ENCODE assay signal across 1 cellular context in the genomic region with DNA sequence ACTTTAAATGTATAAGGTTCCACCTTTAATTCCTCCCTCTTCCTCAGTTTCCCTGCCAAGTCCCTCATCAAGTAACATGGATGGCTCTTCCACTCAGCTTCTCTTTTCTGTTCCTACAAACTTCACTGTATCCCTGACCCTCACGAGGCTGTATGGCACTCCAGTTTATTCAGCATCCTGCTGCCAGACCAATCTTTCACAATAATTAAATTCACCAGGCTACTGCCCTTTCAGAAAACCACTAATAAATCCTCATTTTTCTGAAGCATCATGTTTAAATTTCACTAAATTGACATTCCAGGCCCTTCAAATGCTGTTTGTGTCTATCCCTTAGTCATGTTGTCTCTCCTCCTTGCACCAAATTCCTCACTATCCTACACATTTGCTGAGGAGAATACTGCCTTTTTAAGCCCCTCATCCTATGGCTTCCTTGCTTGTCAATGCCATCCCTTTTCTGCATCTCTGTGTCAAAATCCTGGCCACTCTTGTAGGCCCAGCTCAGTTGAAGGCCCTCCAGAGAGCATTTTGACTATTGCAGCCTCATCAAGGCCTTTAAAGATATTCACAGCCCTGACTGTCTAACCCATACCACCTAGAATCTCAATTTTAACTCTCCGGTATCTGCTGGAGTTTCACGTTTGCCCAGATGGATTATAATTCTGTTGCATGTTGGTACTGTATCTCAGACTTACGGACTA.
TF ChIP-seq lines count a peak whose summit lies in the region.

No MANE protein-coding gene starts in this region.

TF ChIP-seq in HepG2, 621 proteins besides CTCF, POLR2A, EP300 and RAD21:
- TF ChIP-seq TARDBP (CRISPR knock-in tag; IDR thresholded peaks at IDR 0.05) = no peak
- TF ChIP-seq, protein P1, sequence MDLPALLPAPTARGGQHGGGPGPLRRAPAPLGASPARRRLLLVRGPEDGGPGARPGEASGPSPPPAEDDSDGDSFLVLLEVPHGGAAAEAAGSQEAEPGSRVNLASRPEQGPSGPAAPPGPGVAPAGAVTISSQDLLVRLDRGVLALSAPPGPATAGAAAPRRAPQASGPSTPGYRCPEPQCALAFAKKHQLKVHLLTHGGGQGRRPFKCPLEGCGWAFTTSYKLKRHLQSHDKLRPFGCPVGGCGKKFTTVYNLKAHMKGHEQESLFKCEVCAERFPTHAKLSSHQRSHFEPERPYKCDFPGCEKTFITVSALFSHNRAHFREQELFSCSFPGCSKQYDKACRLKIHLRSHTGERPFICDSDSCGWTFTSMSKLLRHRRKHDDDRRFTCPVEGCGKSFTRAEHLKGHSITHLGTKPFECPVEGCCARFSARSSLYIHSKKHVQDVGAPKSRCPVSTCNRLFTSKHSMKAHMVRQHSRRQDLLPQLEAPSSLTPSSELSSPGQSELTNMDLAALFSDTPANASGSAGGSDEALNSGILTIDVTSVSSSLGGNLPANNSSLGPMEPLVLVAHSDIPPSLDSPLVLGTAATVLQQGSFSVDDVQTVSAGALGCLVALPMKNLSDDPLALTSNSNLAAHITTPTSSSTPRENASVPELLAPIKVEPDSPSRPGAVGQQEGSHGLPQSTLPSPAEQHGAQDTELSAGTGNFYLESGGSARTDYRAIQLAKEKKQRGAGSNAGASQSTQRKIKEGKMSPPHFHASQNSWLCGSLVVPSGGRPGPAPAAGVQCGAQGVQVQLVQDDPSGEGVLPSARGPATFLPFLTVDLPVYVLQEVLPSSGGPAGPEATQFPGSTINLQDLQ (CRISPR knock-in tag; IDR thresholded peaks at IDR 0.05) = no peak
- no peak for TF ChIP-seq PTBP1 (IDR thresholded peaks at IDR 0.05; ENCODE audit: low read depth, low read length, poor library complexity, severe bottlenecking)
- TF ChIP-seq, protein P2, sequence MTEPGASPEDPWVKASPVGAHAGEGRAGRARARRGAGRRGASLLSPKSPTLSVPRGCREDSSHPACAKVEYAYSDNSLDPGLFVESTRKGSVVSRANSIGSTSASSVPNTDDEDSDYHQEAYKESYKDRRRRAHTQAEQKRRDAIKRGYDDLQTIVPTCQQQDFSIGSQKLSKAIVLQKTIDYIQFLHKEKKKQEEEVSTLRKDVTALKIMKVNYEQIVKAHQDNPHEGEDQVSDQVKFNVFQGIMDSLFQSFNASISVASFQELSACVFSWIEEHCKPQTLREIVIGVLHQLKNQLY (CRISPR knock-in tag; IDR thresholded peaks at IDR 0.05) = no peak
- no peak for TF ChIP-seq SALL1 (CRISPR knock-in tag; IDR thresholded peaks at IDR 0.05)
- TF ChIP-seq STAT5B (CRISPR knock-in tag; IDR thresholded peaks at IDR 0.05) = no peak
- no peak for TF ChIP-seq KLF9 (CRISPR knock-in tag; IDR thresholded peaks at IDR 0.05; ENCODE audit: low read depth)
- TF ChIP-seq REL (CRISPR knock-in tag; conservative IDR thresholded peaks at IDR 0.05) = no peak
- no peak for TF ChIP-seq EZH2 (conservative IDR thresholded peaks at IDR 0.05; ENCODE audit: low read depth, low read length)
- no peak for TF ChIP-seq NFATC3 (CRISPR knock-in tag; IDR thresholded peaks at IDR 0.05)
- TF ChIP-seq SOX6 (IDR thresholded peaks at IDR 0.05) = no peak
- no peak for TF ChIP-seq SOX6 (CRISPR knock-in tag; IDR thresholded peaks at IDR 0.05)
- TF ChIP-seq FOXK1 (CRISPR knock-in tag; IDR thresholded peaks at IDR 0.05; ENCODE audit: borderline replicate concordance, low read depth) = no peak
- no peak for TF ChIP-seq SPEN (CRISPR knock-in tag; IDR thresholded peaks at IDR 0.05; ENCODE audit: low read depth)
- TF ChIP-seq, protein P3, sequence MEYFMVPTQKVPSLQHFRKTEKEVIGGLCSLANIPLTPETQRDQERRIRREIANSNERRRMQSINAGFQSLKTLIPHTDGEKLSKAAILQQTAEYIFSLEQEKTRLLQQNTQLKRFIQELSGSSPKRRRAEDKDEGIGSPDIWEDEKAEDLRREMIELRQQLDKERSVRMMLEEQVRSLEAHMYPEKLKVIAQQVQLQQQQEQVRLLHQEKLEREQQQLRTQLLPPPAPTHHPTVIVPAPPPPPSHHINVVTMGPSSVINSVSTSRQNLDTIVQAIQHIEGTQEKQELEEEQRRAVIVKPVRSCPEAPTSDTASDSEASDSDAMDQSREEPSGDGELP (IDR thresholded peaks at IDR 0.05; ENCODE audit: borderline replicate concordance, low read depth) = no peak
- no peak for TF ChIP-seq CENPT (CRISPR knock-in tag; IDR thresholded peaks at IDR 0.05; ENCODE audit: low read depth)
- TF ChIP-seq, protein P4, sequence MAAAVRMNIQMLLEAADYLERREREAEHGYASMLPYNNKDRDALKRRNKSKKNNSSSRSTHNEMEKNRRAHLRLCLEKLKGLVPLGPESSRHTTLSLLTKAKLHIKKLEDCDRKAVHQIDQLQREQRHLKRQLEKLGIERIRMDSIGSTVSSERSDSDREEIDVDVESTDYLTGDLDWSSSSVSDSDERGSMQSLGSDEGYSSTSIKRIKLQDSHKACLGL (CRISPR knock-in tag; IDR thresholded peaks at IDR 0.05) = no peak
